In the genomic region with DNA sequence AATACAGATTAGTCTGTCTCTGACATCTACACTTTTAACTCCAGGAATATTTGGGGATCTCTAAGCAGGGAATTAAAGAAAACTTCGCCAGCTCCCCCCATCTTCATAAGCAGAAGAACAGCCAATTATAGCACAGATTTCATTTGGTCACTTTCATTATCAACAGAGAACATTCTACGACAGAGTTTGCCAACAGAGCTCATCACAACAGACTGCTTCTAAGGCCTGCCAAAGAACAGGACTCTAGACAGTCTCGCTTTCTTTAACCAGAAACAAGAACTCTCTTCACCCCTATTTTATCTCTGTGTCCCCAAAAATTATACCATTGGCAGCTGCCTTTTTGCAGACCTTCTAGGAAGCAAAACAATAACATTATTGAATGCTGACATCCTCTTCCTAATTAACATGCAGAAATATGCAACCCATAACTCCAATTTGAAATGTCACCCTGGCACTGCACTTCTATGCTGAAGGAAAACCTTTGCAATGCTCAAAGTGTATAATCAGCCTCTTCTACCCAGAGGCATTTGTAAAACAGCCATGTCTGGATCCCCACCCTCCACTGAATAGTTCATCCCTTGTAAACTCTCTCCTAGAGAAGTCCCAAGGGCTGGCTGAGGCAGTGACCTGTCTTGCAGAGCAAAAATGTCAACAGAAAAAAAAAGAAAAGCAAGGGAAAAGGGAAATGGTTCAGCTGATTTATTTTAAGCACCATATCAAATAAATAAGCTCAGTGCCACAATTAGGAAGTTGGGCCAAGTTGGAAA, we compare ENCODE assay signal across 2 cellular contexts.
TF ChIP-seq lines count a peak whose summit lies in the region.

No MANE protein-coding gene starts in this region.

TF ChIP-seq in IMR-90, 13 proteins besides CTCF, POLR2A, EP300 and RAD21:
- TF ChIP-seq FOS (IDR thresholded peaks at IDR 0.05; ENCODE audit: low read depth, low read length) (no peak), USF2 (IDR thresholded peaks at IDR 0.05; ENCODE audit: low read depth, low read length) (no peak), MAFK (IDR thresholded peaks at IDR 0.05; ENCODE audit: low read depth, low read length) (no peak), CEBPB (IDR thresholded peaks at IDR 0.05; ENCODE audit: low read depth, low read length) (no peak), RCOR1 (IDR thresholded peaks at IDR 0.05; ENCODE audit: insufficient replicate concordance, low read length) (no peak), MXI1 (IDR thresholded peaks at IDR 0.05; ENCODE audit: borderline replicate concordance, low read depth, low read length) (no peak), CHD1 (IDR thresholded peaks at IDR 0.05; ENCODE audit: low read depth, low read length) (no peak), SMC3 (IDR thresholded peaks at IDR 0.05; ENCODE audit: low read depth, low read length) (no peak), BHLHE40 (IDR thresholded peaks at IDR 0.05; ENCODE audit: low read depth, low read length) (no peak), RFX5 (IDR thresholded peaks at IDR 0.05; ENCODE audit: low read depth, low read length) (no peak), MAZ (IDR thresholded peaks at IDR 0.05; ENCODE audit: borderline replicate concordance, low read depth, low read length) (no peak), NFE2L2 (IDR thresholded peaks at IDR 0.05; ENCODE audit: low read depth, low read length) (no peak)
- TF ChIP-seq, protein P1, sequence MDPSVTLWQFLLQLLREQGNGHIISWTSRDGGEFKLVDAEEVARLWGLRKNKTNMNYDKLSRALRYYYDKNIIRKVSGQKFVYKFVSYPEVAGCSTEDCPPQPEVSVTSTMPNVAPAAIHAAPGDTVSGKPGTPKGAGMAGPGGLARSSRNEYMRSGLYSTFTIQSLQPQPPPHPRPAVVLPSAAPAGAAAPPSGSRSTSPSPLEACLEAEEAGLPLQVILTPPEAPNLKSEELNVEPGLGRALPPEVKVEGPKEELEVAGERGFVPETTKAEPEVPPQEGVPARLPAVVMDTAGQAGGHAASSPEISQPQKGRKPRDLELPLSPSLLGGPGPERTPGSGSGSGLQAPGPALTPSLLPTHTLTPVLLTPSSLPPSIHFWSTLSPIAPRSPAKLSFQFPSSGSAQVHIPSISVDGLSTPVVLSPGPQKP (IDR thresholded peaks at IDR 0.05; ENCODE audit: borderline replicate concordance, low read depth, low read length), result no peak

TF ChIP-seq in H1, 55 proteins besides CTCF, POLR2A, EP300 and RAD21:
- no peak for TF ChIP-seq SRF (IDR thresholded peaks at IDR 0.05; ENCODE audit: low read depth, low read length)
- TF ChIP-seq EZH2 (IDR thresholded peaks at IDR 0.05; ENCODE audit: low read depth, low read length, severe bottlenecking), result no peak
- no peak for TF ChIP-seq TAF7 (optimal IDR thresholded peaks at IDR 0.05; ENCODE audit: borderline replicate concordance, low read depth, low read length)
- no peak for TF ChIP-seq CREB1 (IDR thresholded peaks at IDR 0.05)
- no peak for TF ChIP-seq CHD2 (IDR thresholded peaks at IDR 0.05; ENCODE audit: low read length)
- no peak for TF ChIP-seq TBP (IDR thresholded peaks at IDR 0.05; ENCODE audit: low read depth, low read length)
- no peak for TF ChIP-seq POLR2AphosphoS5 (IDR thresholded peaks at IDR 0.05; ENCODE audit: low read depth, low read length)
- TF ChIP-seq SIX5 (IDR thresholded peaks at IDR 0.05; ENCODE audit: low read depth, low read length), result no peak
- TF ChIP-seq, protein P2, sequence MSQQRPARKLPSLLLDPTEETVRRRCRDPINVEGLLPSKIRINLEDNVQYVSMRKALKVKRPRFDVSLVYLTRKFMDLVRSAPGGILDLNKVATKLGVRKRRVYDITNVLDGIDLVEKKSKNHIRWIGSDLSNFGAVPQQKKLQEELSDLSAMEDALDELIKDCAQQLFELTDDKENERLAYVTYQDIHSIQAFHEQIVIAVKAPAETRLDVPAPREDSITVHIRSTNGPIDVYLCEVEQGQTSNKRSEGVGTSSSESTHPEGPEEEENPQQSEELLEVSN (IDR thresholded peaks at IDR 0.05), result no peak
- TF ChIP-seq RNF2 (IDR thresholded peaks at IDR 0.05; ENCODE audit: borderline replicate concordance, low read depth, low read length, missing control alignments, poor library complexity, severe bottlenecking), result no peak
- TF ChIP-seq CHD1 (IDR thresholded peaks at IDR 0.05; ENCODE audit: low read depth, low read length), result no peak
- TF ChIP-seq SP2 (IDR thresholded peaks at IDR 0.05; ENCODE audit: low read length), result no peak
- no peak for TF ChIP-seq ATF3 (IDR thresholded peaks at IDR 0.05; ENCODE audit: insufficient read depth, low read depth, low read length)
- no peak for TF ChIP-seq EGR1 (IDR thresholded peaks at IDR 0.05; ENCODE audit: borderline replicate concordance, low read depth, low read length)
- TF ChIP-seq SIRT6 (IDR thresholded peaks at IDR 0.05; ENCODE audit: low read length), result no peak
- no peak for TF ChIP-seq TEAD4 (IDR thresholded peaks at IDR 0.05; ENCODE audit: low read depth, low read length)
